In genomic region chr19:41521138-41521859, GRCh38 we compare ENCODE assay signal across 10 cellular contexts. TPM values are rescaled to one million over a fixed set of nuclear protein-coding genes. Genes with fewer than 3 reads are reported as not detected.
DNase-seq lines count a peak whose midpoint lies in the region; ATAC-seq and TF ChIP-seq lines count a peak whose summit lies in the region.
"Not testable (repeated sequence)": the region's sequence is repeated elsewhere in the genome, so short reads cannot be mapped to it uniquely, and the experiment has no call there.
"Had no signal": no experiment of that assay in that cellular context is flagged by ENCODE, and none has a peak within 500 bp of the region (broad histone marks: within the 10 kb centered on the region; RNA-seq: fewer than 3 reads in every experiment).

No MANE protein-coding gene starts in this region.

- not testable (repeated sequence) for H3K9me3 ChIP-seq in gastroesophageal sphincter; neuronal stem cell (replicated peaks in 1 of 2; ENCODE audit: control insufficient read depth in 2 of 2, insufficient read depth in 1 of 2, low read depth in 1 of 2, low read length in 2 of 2); upper lobe of left lung

- 43 to 47% methylated on average over 17 to 18 of the region's 18 CpGs for WGBS in gastroesophageal sphincter (ENCODE audit: low coverage in 1 of 2), 2 donors
- WGBS in neuronal stem cell (ENCODE audit: extremely low coverage in 2 of 2, insufficient read length in 2 of 2, insufficient replicate concordance in 1 of 2), 2 donors = no CpG with 5 or more reads among the region's 18 CpGs
- WGBS in upper lobe of left lung, 2 donors = 48 to 51% methylated on average over 18 of the region's 18 CpGs

- not testable (repeated sequence) for H3K79me2 ChIP-seq in GM23338 (replicated peaks; ENCODE audit: insufficient read depth)

- not testable (repeated sequence) for H2BK15ac ChIP-seq in neuronal stem cell (ENCODE audit: low read length)

- H4K8ac ChIP-seq in neuronal stem cell (ENCODE audit: low read depth, low read length) = not testable (repeated sequence)

- H3K79me1 ChIP-seq in neuronal stem cell (ENCODE audit: low read depth, low read length) = not testable (repeated sequence)

- not testable (repeated sequence) for H3K9me2 ChIP-seq in GM23338 (ENCODE audit: insufficient read depth)

- H3K27me3 ChIP-seq in GM23338 (ENCODE audit: insufficient read depth) (peaks cover 82% of the 10 kb centered on the region), gastroesophageal sphincter (peaks cover 97% of the 10 kb centered on the region), neuronal stem cell (ENCODE audit: control insufficient read depth in 3 of 3, insufficient read depth in 3 of 3, low read depth in 1 of 3, low read length in 3 of 3) (peaks cover 0 to 76% (median 30%) of the 10 kb centered on the region in 3 experiments)
- H3K27me3 ChIP-seq in upper lobe of left lung = not testable (repeated sequence)

- not testable (repeated sequence) for H3K27ac ChIP-seq in GM23338 (ENCODE audit: low read depth); neuronal stem cell (replicated peaks; ENCODE audit: low read length)
- H3K27ac ChIP-seq in gastroesophageal sphincter (peak overlapping the region in 3 of 4 donors; percentile 63 to 73 (median 64)), upper lobe of left lung (peak overlapping the region; percentile 70 to 87 (median 78))

- H3K27me3 Mint-ChIP-seq in GM23338 (ENCODE audit: insufficient read depth, low read depth, poor library complexity) = peaks cover 35% of the 10 kb centered on the region
- H3K27me3 Mint-ChIP-seq in IgD-negative memory B cell; activated naive CD4-positive, alpha-beta T cell treated with anti-CD3 and anti-CD28 coated beads for 36 hours (ENCODE audit: low read depth): not testable (repeated sequence)

- peak overlapping the region; percentile 52 for H3K4me3 ChIP-seq in GM12864 (ENCODE audit: low read depth, low read length)
- H3K4me3 ChIP-seq in GM23338 = peak overlapping the region; percentile 53
- peak overlapping the region in 1 of 2 donors; percentile 45 for H3K4me3 ChIP-seq in gastroesophageal sphincter
- not testable (repeated sequence) for H3K4me3 ChIP-seq in neuronal stem cell (ENCODE audit: low read length in 2 of 2)
- H3K4me3 ChIP-seq in upper lobe of left lung = peak overlapping the region in 3 of 4 donors; percentile 34 to 49 (median 41)

- H3K36me3 Mint-ChIP-seq in GM23338 (ENCODE audit: low read depth); IgD-negative memory B cell; activated naive CD4-positive, alpha-beta T cell treated with anti-CD3 and anti-CD28 coated beads for 36 hours (ENCODE audit: low read depth): not testable (repeated sequence)

- not testable (repeated sequence) for H2BK120ac ChIP-seq in neuronal stem cell (ENCODE audit: low read depth, low read length)

- H3K27ac Mint-ChIP-seq in GM23338 = not testable (repeated sequence)
- peak overlapping the region; percentile 89 to 99 (median 98) for H3K27ac Mint-ChIP-seq in IgD-negative memory B cell
- peak overlapping the region; percentile 77 for H3K27ac Mint-ChIP-seq in activated naive CD4-positive, alpha-beta T cell treated with anti-CD3 and anti-CD28 coated beads for 36 hours

- H3K36me3 ChIP-seq in GM23338 (ENCODE audit: insufficient read depth); gastroesophageal sphincter; neuronal stem cell (replicated peaks in 1 of 2; ENCODE audit: control insufficient read depth in 2 of 2, insufficient read depth in 2 of 2, low read length in 2 of 2); upper lobe of left lung: not testable (repeated sequence)

- TF ChIP-seq CTCF in GM12864 (IDR thresholded peaks at IDR 0.05; ENCODE audit: low read depth, low read length, missing control alignments); GM23338 (conservative IDR thresholded peaks at IDR 0.05; ENCODE audit: low read depth in 2 of 2); gastroesophageal sphincter (IDR thresholded peaks at IDR 0.05); upper lobe of left lung (IDR thresholded peaks at IDR 0.05): not testable (repeated sequence)

- H3K4me1 Mint-ChIP-seq in GM23338 = not testable (repeated sequence)
- peaks cover 30 to 46% (median 32%) of the 10 kb centered on the region in 3 donors for H3K4me1 Mint-ChIP-seq in IgD-negative memory B cell
- peaks cover 29% of the 10 kb centered on the region for H3K4me1 Mint-ChIP-seq in activated naive CD4-positive, alpha-beta T cell treated with anti-CD3 and anti-CD28 coated beads for 36 hours (ENCODE audit: low read depth)

- H3K23ac ChIP-seq in neuronal stem cell (ENCODE audit: low read depth, low read length, poor library complexity) = not testable (repeated sequence)

- not testable (repeated sequence) for H3K4me1 ChIP-seq in GM23338 (ENCODE audit: insufficient read depth); neuronal stem cell (ENCODE audit: control insufficient read depth in 2 of 2, insufficient read depth in 1 of 2, low read depth in 1 of 2, low read length in 2 of 2)
- H3K4me1 ChIP-seq in gastroesophageal sphincter (peaks cover 0 to 13% (median 0%) of the 10 kb centered on the region in 3 donors), upper lobe of left lung (peaks cover 8 to 16% (median 12%) of the 10 kb centered on the region in 4 donors)

- H3K4ac ChIP-seq in neuronal stem cell (ENCODE audit: low read length) = not testable (repeated sequence)

- H2BK5ac ChIP-seq in neuronal stem cell (ENCODE audit: low read length) = not testable (repeated sequence)

- DNase-seq in GM12864 (ENCODE audit: low read depth); GM23338 (ENCODE audit: low spot score); neuronal stem cell (ENCODE audit: low spot score): not testable (repeated sequence)
- DNase-seq in SIG-M5 treated with dmso at 0.1 percent for 504 hours (lab: John Stamatoyannopoulos, UW; ENCODE audit: unreplicated experiment) = peak; percentile 59
- DNase-seq in activated naive CD4-positive, alpha-beta T cell treated with anti-CD3 and anti-CD28 coated beads for 36 hours = peak; percentile 67
- peak in 1 of 2 donors; percentile 56 for DNase-seq in upper lobe of left lung

- not testable (repeated sequence) for H2BK12ac ChIP-seq in neuronal stem cell (ENCODE audit: low read length)

- TF ChIP-seq POLR2A in gastroesophageal sphincter (IDR thresholded peaks at IDR 0.05) = not testable (repeated sequence)
- peak in 1 of 4 donors; percentile 45 for TF ChIP-seq POLR2A in upper lobe of left lung (IDR thresholded peaks at IDR 0.05)

- ATAC-seq in GM23338 (peak; percentile 28), upper lobe of left lung (ENCODE audit: low FRiP score in 2 of 2) (peak in 1 of 2 donors; percentile 65)
- not testable (repeated sequence) for ATAC-seq in gastroesophageal sphincter

- intact Hi-C loops in activated naive CD4-positive, alpha-beta T cell treated with anti-CD3 and anti-CD28 coated beads for 36 hours (cut with micrococcal nuclease) = loop anchor here (1.0 kb wide), 2 partner anchors 10 to 14 kb away; no protein-coding TSS in a partner anchor

- H3K4me2 ChIP-seq in GM23338 = peak overlapping the region; percentile 80
- peak overlapping the region; percentile 55 for H3K4me2 ChIP-seq in neuronal stem cell (ENCODE audit: insufficient read depth, low read length, poor library complexity, severe bottlenecking)

- H4K20me1 ChIP-seq in GM23338 (replicated peaks; ENCODE audit: insufficient read depth) = not testable (repeated sequence)

- not testable (repeated sequence) for H3K14ac ChIP-seq in neuronal stem cell (ENCODE audit: low read length)

- H3K4me3 Mint-ChIP-seq in GM23338 (peak overlapping the region; percentile 55), IgD-negative memory B cell (peak overlapping the region; percentile 74 to 87 (median 84))
- H3K4me3 Mint-ChIP-seq in activated naive CD4-positive, alpha-beta T cell treated with anti-CD3 and anti-CD28 coated beads for 36 hours = peak overlapping the region; percentile 71

- H4K91ac ChIP-seq in neuronal stem cell (ENCODE audit: low read depth, low read length, poor library complexity) = not testable (repeated sequence)

- H3K9me3 Mint-ChIP-seq in GM23338; IgD-negative memory B cell; activated naive CD4-positive, alpha-beta T cell treated with anti-CD3 and anti-CD28 coated beads for 36 hours: not testable (repeated sequence)

- not testable (repeated sequence) for H3F3A ChIP-seq in GM23338 (replicated peaks; ENCODE audit: low read depth)

- H2AK5ac ChIP-seq in neuronal stem cell (ENCODE audit: low read depth, low read length) = not testable (repeated sequence)

- H2AFZ ChIP-seq in GM23338 (peak overlapping the region; percentile 95), neuronal stem cell (ENCODE audit: low read length) (peak overlapping the region; percentile 45)

- not testable (repeated sequence) for TF ChIP-seq EP300 in gastroesophageal sphincter (IDR thresholded peaks at IDR 0.05); upper lobe of left lung (IDR thresholded peaks at IDR 0.05)

- not testable (repeated sequence) for H3K9ac ChIP-seq in neuronal stem cell (ENCODE audit: low read depth, low read length, poor library complexity)

- not testable (repeated sequence) for H3K18ac ChIP-seq in neuronal stem cell (ENCODE audit: low read length)

- CTCF ChIA-PET in activated naive CD4-positive, alpha-beta T cell treated with anti-CD3 and anti-CD28 coated beads for 36 hours (lab: Charles Lee) = interaction anchor here (0.9 to 2.4 kb wide), 2 partner anchors 14 to 72 kb away, joined by 5 to 9 read pairs; no protein-coding TSS in a partner anchor

TF ChIP-seq in GM23338, 12 proteins besides CTCF, POLR2A, EP300 and RAD21:
- TF ChIP-seq EZH2 (IDR thresholded peaks at IDR 0.05; ENCODE audit: low read depth, unreplicated experiment) = peak; percentile 58

RNA-seq across cellular contexts. Expression of gene CEACAM21, which starts 54.7 kb away (rescaled TPM):
- not detected in 2 replicates for total RNA-seq in GM23338 (2014; rRNA removed; shearing (Covaris generic))
- polyA plus RNA-seq in GM23338 (2016; fragmentation: Nextera tagmentation; extraction: Ambion mirVana) = not detected in 2 replicates
- polyA plus RNA-seq in IgD-negative memory B cell = 30.8 TPM
- 10 to 100 TPM; 32.2 to 33.6 TPM for total RNA-seq in activated naive CD4-positive, alpha-beta T cell treated with anti-CD3 and anti-CD28 coated beads for 36 hours
- total RNA-seq in gastroesophageal sphincter = 1 to 10 TPM in 1 of 4 donors, not detected in 3; 4.3 TPM
- 1.2 TPM for polyA plus RNA-seq in neuronal stem cell (2013, experiment 1 of 2)
- 0.83 TPM for polyA plus RNA-seq in neuronal stem cell (2013, experiment 2 of 2)
- 10 to 100 TPM in 4 of 6 donors, 1 to 10 TPM in 2; 2.3 to 22.4 (median 16.3) TPM for total RNA-seq in upper lobe of left lung
- total RNA-seq: HT1080 had no signal
- polyA plus RNA-seq: SK-N-SH had no signal
